In the genomic region with DNA sequence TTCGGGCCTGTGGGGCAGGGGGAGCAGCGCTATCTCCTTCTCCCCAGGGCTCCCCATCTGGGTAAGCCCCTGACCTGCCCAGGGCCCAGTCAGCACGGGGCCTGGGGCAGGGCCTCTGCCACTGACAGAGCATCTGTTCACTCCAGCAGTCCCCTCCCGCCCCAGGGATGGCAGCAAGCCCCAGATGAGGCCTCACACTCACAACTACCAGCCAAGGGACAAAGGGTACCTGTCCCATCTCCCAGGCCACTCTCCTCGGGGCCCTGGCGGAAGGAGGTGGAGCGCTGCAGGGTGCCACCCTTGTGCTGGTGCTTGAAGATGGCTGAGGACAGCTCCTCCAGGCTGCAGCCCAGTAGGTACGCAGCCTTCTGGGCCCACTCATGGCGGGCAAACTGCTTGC, we compare ENCODE assay signal across 25 cellular contexts.
"Had no signal": no experiment of that assay in that cellular context is flagged by ENCODE, and none has a peak within 500 bp of the region (broad histone marks: within the 10 kb centered on the region; RNA-seq: fewer than 3 reads in every experiment).

No MANE protein-coding gene starts in this region.

- H3K27me3 Mint-ChIP-seq: activated CD4-positive, alpha-beta T cell treated with anti-CD3 and anti-CD28 coated beads for 36 hours; activated naive CD8-positive, alpha-beta T cell treated with anti-CD3 and anti-CD28 coated beads for 36 hours; brain; effector memory CD8-positive, alpha-beta T cell; stimulated activated naive B cell treated with anti-CD40 and anti-IgM and Interleukin-4, amounts not matched to agents 10 μg/mL and 1 μg/mL and 100 μg/mL, for 72 hours had no signal

- H3K36me3 ChIP-seq: neural progenitor cell, ovary, prostate gland had no signal

- H3K4me3 ChIP-seq: adrenal gland, ascending aorta, cardiac muscle cell, colonic mucosa, neural progenitor cell, ovary, prostate gland, sigmoid colon, smooth muscle cell, stomach, suprapubic skin, tibial nerve had no signal

- H3K27me3 ChIP-seq: adrenal gland, ascending aorta, cardiac muscle cell, colonic mucosa, neural progenitor cell, ovary, sigmoid colon, stomach, suprapubic skin, tibial nerve had no signal

- H3K27ac ChIP-seq: adrenal gland, ascending aorta, cardiac muscle cell, colonic mucosa, neural progenitor cell, ovary, prostate gland, sigmoid colon, stomach, suprapubic skin had no signal

- H3K4me2 ChIP-seq: neural progenitor cell, smooth muscle cell had no signal

- H3K27ac Mint-ChIP-seq: activated CD4-positive, alpha-beta T cell treated with anti-CD3 and anti-CD28 coated beads for 36 hours; activated naive CD8-positive, alpha-beta T cell treated with anti-CD3 and anti-CD28 coated beads for 36 hours; effector memory CD8-positive, alpha-beta T cell; neural progenitor cell; stimulated activated naive B cell treated with anti-CD40 and anti-IgM and Interleukin-4, amounts not matched to agents 10 μg/mL and 1 μg/mL and 100 μg/mL, for 72 hours had no signal

- H3K4me3 Mint-ChIP-seq: activated CD4-positive, alpha-beta T cell treated with anti-CD3 and anti-CD28 coated beads for 36 hours; activated naive CD8-positive, alpha-beta T cell treated with anti-CD3 and anti-CD28 coated beads for 36 hours; brain; effector memory CD8-positive, alpha-beta T cell; immature natural killer cell; natural killer cell; neural progenitor cell; stimulated activated naive B cell treated with anti-CD40 and anti-IgM and Interleukin-4, amounts not matched to agents 10 μg/mL and 1 μg/mL and 100 μg/mL, for 72 hours had no signal

- H2AFZ ChIP-seq: neural progenitor cell had no signal

- H3K36me3 Mint-ChIP-seq: natural killer cell, neural progenitor cell had no signal

- DNase-seq: activated effector memory CD4-positive, alpha-beta T cell treated with Interleukin-2 at 50 U/mL for 16 hours; cerebellar nuclear complex; colonic mucosa; effector memory CD8-positive, alpha-beta T cell; hippocampal formation; kidney; left colon; midbrain; natural killer cell; ovary; sigmoid colon; stomach had no signal

- H3K9me3 Mint-ChIP-seq: activated naive CD8-positive, alpha-beta T cell treated with anti-CD3 and anti-CD28 coated beads for 36 hours; brain; effector memory CD8-positive, alpha-beta T cell; immature natural killer cell; natural killer cell; neural progenitor cell; stimulated activated naive B cell treated with anti-CD40 and anti-IgM and Interleukin-4, amounts not matched to agents 10 μg/mL and 1 μg/mL and 100 μg/mL, for 72 hours had no signal

- H3K9me3 ChIP-seq: adrenal gland, ascending aorta, colonic mucosa, ovary, prostate gland, sigmoid colon, stomach, suprapubic skin, tibial nerve had no signal

- H3K4me1 ChIP-seq: colonic mucosa, prostate gland, sigmoid colon had no signal

- H3K9ac ChIP-seq: neural progenitor cell had no signal
